Comparison of ENCODE assay signal across 7 cellular contexts in genomic region chr17:7704601-7705268, GRCh38. TPM values are rescaled to one million over a fixed set of nuclear protein-coding genes. Genes with fewer than 3 reads are reported as not detected.
DNase-seq lines count a peak whose midpoint lies in the region; ATAC-seq, FAIRE-seq and TF ChIP-seq lines count a peak whose summit lies in the region.

Gene EFNB3, plus strand, starts transcription at chr17:7705202. Its CDS starts 397 bp downstream, at chr17:7705599.

- H3K27me3 ChIP-seq in lower lobe of right lung (ENCODE audit: low read depth) (peaks cover 60% of the 10 kb centered on the region), vagina (peaks cover 6% of the 10 kb centered on the region)

- H3K4me1 Mint-ChIP-seq in chondrocyte (ENCODE audit: low read depth) = peaks cover 27% of the 10 kb centered on the region

- peak; percentile 39 to 41 for ATAC-seq in lower lobe of right lung

- no peak for TF ChIP-seq CTCF in chondrocyte (IDR thresholded peaks at IDR 0.05)
- TF ChIP-seq CTCF in lower lobe of right lung (IDR thresholded peaks at IDR 0.05) = no peak
- no peak for TF ChIP-seq CTCF in vagina (IDR thresholded peaks at IDR 0.05)

- FAIRE-seq in H54 (lab: Jason Lieb, UNC) = no peak

- H3K36me3 Mint-ChIP-seq in chondrocyte (ENCODE audit: low read depth) = peaks cover 2% of the 10 kb centered on the region

- H3K27me3 Mint-ChIP-seq in chondrocyte (ENCODE audit: low read depth) = peaks cover 11% of the 10 kb centered on the region

- peak within 1 kb of the TSS; percentile 39 for H3K4me3 ChIP-seq in lower lobe of right lung
- peak within 1 kb of the TSS; percentile 49 to 51 for H3K4me3 ChIP-seq in vagina

- TF ChIP-seq POLR2A in vagina (IDR thresholded peaks at IDR 0.05) = no peak
- TF ChIP-seq POLR2A in H54 (IDR thresholded peaks at IDR 0.05; ENCODE audit: low read depth, low read length) = no peak

- H3K27ac ChIP-seq in lower lobe of right lung = no peak within 1 kb of the TSS
- H3K27ac ChIP-seq in vagina = no peak within 1 kb of the TSS

- H3K9me3 Mint-ChIP-seq in chondrocyte (ENCODE audit: low read depth) = no peaks in the 10 kb centered on the region

- H3K9me3 ChIP-seq in lower lobe of right lung (no peaks in the 10 kb centered on the region), vagina (no peaks in the 10 kb centered on the region)

- H3K4me1 ChIP-seq in lower lobe of right lung = peaks cover 12% of the 10 kb centered on the region
- H3K4me1 ChIP-seq in vagina = peaks cover 24% of the 10 kb centered on the region

- peaks cover 21% of the 10 kb centered on the region for H3K36me3 ChIP-seq in lower lobe of right lung
- H3K36me3 ChIP-seq in vagina = peaks cover 0 to 17% of the 10 kb centered on the region in 2 donors

- peak; percentile 37 for DNase-seq in ELR (ENCODE audit: low read depth)
- peak; percentile 39 for DNase-seq in NCI-H2196 (lab: John Stamatoyannopoulos, UW; ENCODE audit: unreplicated experiment)
- DNase-seq in chondrocyte (ENCODE audit: low spot score) = no peak
- DNase-seq in lower lobe of right lung = peak; percentile 39
- DNase-seq in vagina (ENCODE audit: extremely low spot score in 2 of 2) = no peak
- DNase-seq in H54 (ENCODE audit: insufficient read length, low spot score) = no peak
- no peak for DNase-seq in middle frontal gyrus (ENCODE audit: extremely low spot score, low spot score)

- intact Hi-C loops in lower lobe of right lung (cut with DNase I) (no loop called here), vagina (cut with DNase I) (no loop called here)

- H3K27ac Mint-ChIP-seq in chondrocyte (ENCODE audit: unreplicated experiment) = no peak within 1 kb of the TSS

- H3K4me3 Mint-ChIP-seq in chondrocyte (ENCODE audit: unreplicated experiment) = peak within 1 kb of the TSS; percentile 78

RNA-seq across cellular contexts. Expression of gene EFNB3, which starts in this region (rescaled TPM):
- total RNA-seq in chondrocyte = 4.1 to 6.5 TPM (median 6.4 TPM) in 3 replicates
- 1.6 TPM for total RNA-seq in lower lobe of right lung
- 2.7 TPM for total RNA-seq in vagina

Comparison
In these comparisons a context has a peak if more than half of its experiments do, and no peak if none do; other contexts are left out.
1. DNase-seq: peak in ELR (single experiment), NCI-H2196 (single experiment) and lower lobe of right lung (single experiment); none in chondrocyte (single experiment), vagina (0 of 2), H54 (single experiment) and middle frontal gyrus (single experiment).